In genomic region chr17:39792523-39793221, GRCh38 we compare ENCODE assay signal across 20 cellular contexts. TPM values are rescaled to one million over a fixed set of nuclear protein-coding genes. Genes with fewer than 3 reads are reported as not detected.
A peak's percentile ranks its signal among the peaks of the same experiment; 100 is the strongest.
DNase-seq lines count a peak whose midpoint lies in the region; ATAC-seq and TF ChIP-seq lines count a peak whose summit lies in the region.
"Had no signal": no experiment of that assay in that cellular context is flagged by ENCODE, and none has a peak within 500 bp of the region (broad histone marks: within the 10 kb centered on the region; RNA-seq: fewer than 3 reads in every experiment).

No MANE protein-coding gene starts in this region.

- no peak for TF ChIP-seq CTCF in HEK293 (tag by site-specific recombination; IDR thresholded peaks at IDR 0.05)
- TF ChIP-seq CTCF in natural killer cell (IDR thresholded peaks at IDR 0.05) = no peak
- no peak for TF ChIP-seq CTCF in mammary epithelial cell (conservative IDR thresholded peaks at IDR 0.05 in 1 of 2, IDR thresholded peaks at IDR 0.05 in 1 of 2; ENCODE audit: extremely low read depth in 1 of 2, insufficient read depth in 1 of 2, low read depth in 1 of 2, low read length in 2 of 2)

- H3K27ac ChIP-seq in HEK293 (ENCODE audit: extremely low read depth, low read depth, low read length) (no peak overlapping the region), mammary epithelial cell (ENCODE audit: insufficient read depth, low read depth, low read length) (no peak overlapping the region), aorta (ENCODE audit: low read depth in 1 of 2, low read length in 2 of 2) (no peak overlapping the region)
- H3K27ac ChIP-seq: adrenal gland, epithelial cell of prostate, gastroesophageal sphincter, lower lobe of right lung, neural progenitor cell had no signal

- CTCF ChIA-PET in HEK293 (lab: Yijun Ruan, JAX) (interaction anchor here (0.7 to 1.8 kb wide), 2 partner anchors 23 to 171 kb away, joined by 3 to 5 read pairs; no protein-coding TSS in a partner anchor), mammary epithelial cell (lab: Charles Lee; ENCODE audit: low non-redundant PET) (no interaction called here)

- no peak overlapping the region for H3K4me2 ChIP-seq in mammary epithelial cell (ENCODE audit: insufficient read depth, low read depth, low read length)
- H3K4me2 ChIP-seq: neural progenitor cell had no signal

- H3K4me1 ChIP-seq in HEK293 (ENCODE audit: control insufficient read depth, insufficient read depth, low read length) = peaks cover 7% of the 10 kb centered on the region
- peaks cover 4% of the 10 kb centered on the region for H3K4me1 ChIP-seq in mammary epithelial cell (ENCODE audit: insufficient read depth, low read length)
- H3K4me1 ChIP-seq in aorta (ENCODE audit: control insufficient read depth in 1 of 2, insufficient read depth in 2 of 2, low read length in 2 of 2) = no peaks in the 10 kb centered on the region
- H3K4me1 ChIP-seq: adrenal gland, gastroesophageal sphincter, lower lobe of right lung had no signal

- no peaks in the 10 kb centered on the region for H4K20me1 ChIP-seq in mammary epithelial cell (ENCODE audit: insufficient read depth, low read length)

- peaks cover 49% of the 10 kb centered on the region for H3K4me1 Mint-ChIP-seq in activated T-helper 1 cell treated with anti-CD3 and anti-CD28 coated beads, Interleukin-12 subunit alpha, Interleukin-12 subunit beta, Interleukin-2, Interleukin-4 antibody, amounts not matched to agents 30 ng/mL and 10 ng/mL and 1 ng/mL, durations not matched to agents 14 hours and 24 hours and 36 hours (ENCODE audit: low read depth)
- peaks cover 42 to 58% of the 10 kb centered on the region in 2 donors for H3K4me1 Mint-ChIP-seq in natural killer cell
- H3K4me1 Mint-ChIP-seq: neural progenitor cell had no signal

- H3K4me3 ChIP-seq in HEK293 (ENCODE audit: low read depth, low read length) (no peak overlapping the region), mammary epithelial cell (replicated peaks in 1 of 3; ENCODE audit: insufficient read depth in 1 of 3, low read depth in 2 of 3, low read length in 3 of 3) (no peak overlapping the region), aorta (ENCODE audit: low read length in 2 of 2) (no peak overlapping the region)
- H3K4me3 ChIP-seq: adrenal gland, gastroesophageal sphincter, lower lobe of right lung, neural progenitor cell had no signal

- H3K27me3 Mint-ChIP-seq in activated T-helper 1 cell treated with anti-CD3 and anti-CD28 coated beads, Interleukin-12 subunit alpha, Interleukin-12 subunit beta, Interleukin-2, Interleukin-4 antibody, amounts not matched to agents 30 ng/mL and 10 ng/mL and 1 ng/mL, durations not matched to agents 14 hours and 24 hours and 36 hours (ENCODE audit: insufficient read depth) = no peaks in the 10 kb centered on the region
- no peaks in the 10 kb centered on the region for H3K27me3 Mint-ChIP-seq in natural killer cell (ENCODE audit: low read depth in 2 of 2)

- H3K36me3 ChIP-seq in HEK293 (ENCODE audit: control insufficient read depth in 2 of 2, insufficient read depth in 1 of 2, low read length in 2 of 2) (no peaks in the 10 kb centered on the region), mammary epithelial cell (ENCODE audit: insufficient read depth, low read length) (no peaks in the 10 kb centered on the region), aorta (ENCODE audit: control insufficient read depth in 1 of 2, insufficient read depth in 2 of 2, low read length in 1 of 2) (no peaks in the 10 kb centered on the region)
- H3K36me3 ChIP-seq: adrenal gland, gastroesophageal sphincter, lower lobe of right lung, neural progenitor cell had no signal

- no peak for DNase-seq in activated CD4-positive, CD25-positive, alpha-beta regulatory T cell treated with anti-CD3 and anti-CD28 coated beads, Interleukin-2, amount 50 U/mL, for 72 hours
- no peak for DNase-seq in activated T-helper 1 cell treated with anti-CD3 and anti-CD28 coated beads, Interleukin-12 subunit alpha, Interleukin-12 subunit beta, Interleukin-2, Interleukin-4 antibody, amounts not matched to agents 30 ng/mL and 10 ng/mL and 1 ng/mL, durations not matched to agents 14 hours and 24 hours and 36 hours (ENCODE audit: low spot score)
- DNase-seq in natural killer cell (no peak), mammary epithelial cell (no peak), aorta (no peak)
- DNase-seq: adrenal gland, COR-L47, GDM1, lower lobe of right lung, NCI-H1930, NCI-H774, retina, T1000 had no signal

- peak; percentile 35 to 44 for ATAC-seq in activated CD4-positive, CD25-positive, alpha-beta regulatory T cell treated with anti-CD3 and anti-CD28 coated beads, Interleukin-2, amount 50 U/mL, for 24 hours
- no peak for ATAC-seq in natural killer cell
- ATAC-seq in aorta (ENCODE audit: low FRiP score) = no peak
- no peak for ATAC-seq in HG03039 (IDR thresholded peaks at IDR 0.05; ENCODE audit: unreplicated experiment)
- ATAC-seq: gastroesophageal sphincter, lower lobe of right lung had no signal

- H3K27me3 ChIP-seq in mammary epithelial cell (ENCODE audit: insufficient read depth, low read length) = peaks cover 13% of the 10 kb centered on the region
- H3K27me3 ChIP-seq in aorta (ENCODE audit: control insufficient read depth in 1 of 2, insufficient read depth in 2 of 2, low read length in 1 of 2) = no peaks in the 10 kb centered on the region
- H3K27me3 ChIP-seq: neural progenitor cell had no signal

- WGBS in mammary epithelial cell (ENCODE audit: low coverage, missing lambda C conversion rate) = 89% methylated on average over 10 of the region's 10 CpGs
- 81 to 84% methylated on average over 10 of the region's 10 CpGs for WGBS in aorta, 2 donors

- H3K9me3 ChIP-seq in HEK293 (ENCODE audit: control insufficient read depth, insufficient read depth, low read depth, low read length) = no peaks in the 10 kb centered on the region
- no peaks in the 10 kb centered on the region for H3K9me3 ChIP-seq in mammary epithelial cell (replicated peaks; ENCODE audit: insufficient read depth, low read length)
- no peaks in the 10 kb centered on the region for H3K9me3 ChIP-seq in aorta (ENCODE audit: control insufficient read depth, low read length)
- H3K9me3 ChIP-seq: adrenal gland, gastroesophageal sphincter, lower lobe of right lung had no signal

- no peaks in the 10 kb centered on the region for H3K79me2 ChIP-seq in mammary epithelial cell (ENCODE audit: insufficient read depth, low read length)

- H3K27ac Mint-ChIP-seq in activated T-helper 1 cell treated with anti-CD3 and anti-CD28 coated beads, Interleukin-12 subunit alpha, Interleukin-12 subunit beta, Interleukin-2, Interleukin-4 antibody, amounts not matched to agents 30 ng/mL and 10 ng/mL and 1 ng/mL, durations not matched to agents 14 hours and 24 hours and 36 hours = peak overlapping the region; percentile 87
- H3K27ac Mint-ChIP-seq in natural killer cell = peak overlapping the region; percentile 64 to 69
- H3K27ac Mint-ChIP-seq: neural progenitor cell had no signal

- H3K4me3 Mint-ChIP-seq in activated T-helper 1 cell treated with anti-CD3 and anti-CD28 coated beads, Interleukin-12 subunit alpha, Interleukin-12 subunit beta, Interleukin-2, Interleukin-4 antibody, amounts not matched to agents 30 ng/mL and 10 ng/mL and 1 ng/mL, durations not matched to agents 14 hours and 24 hours and 36 hours = peak overlapping the region; percentile 74
- peak overlapping the region; percentile 54 for H3K4me3 Mint-ChIP-seq in natural killer cell
- H3K4me3 Mint-ChIP-seq: neural progenitor cell had no signal

- no peak overlapping the region for H3K9ac ChIP-seq in mammary epithelial cell (ENCODE audit: insufficient read depth, low read length)
- H3K9ac ChIP-seq: neural progenitor cell had no signal

- peaks cover 27% of the 10 kb centered on the region for H3K36me3 Mint-ChIP-seq in activated T-helper 1 cell treated with anti-CD3 and anti-CD28 coated beads, Interleukin-12 subunit alpha, Interleukin-12 subunit beta, Interleukin-2, Interleukin-4 antibody, amounts not matched to agents 30 ng/mL and 10 ng/mL and 1 ng/mL, durations not matched to agents 14 hours and 24 hours and 36 hours (ENCODE audit: low read depth)
- H3K36me3 Mint-ChIP-seq in natural killer cell = peaks cover 14% of the 10 kb centered on the region
- H3K36me3 Mint-ChIP-seq: neural progenitor cell had no signal

- intact Hi-C loops in activated T-helper 1 cell treated with anti-CD3 and anti-CD28 coated beads, Interleukin-12 subunit alpha, Interleukin-12 subunit beta, Interleukin-2, Interleukin-4 antibody, amounts not matched to agents 30 ng/mL and 10 ng/mL and 1 ng/mL, durations not matched to agents 14 hours and 24 hours and 36 hours (cut with micrococcal nuclease) = loop anchor here (5.0 kb wide), 2 partner anchors 40 to 190 kb away; partner anchors contain the start of gene PSMD3
- intact Hi-C loops in natural killer cell (cut with micrococcal nuclease) = no loop called here
- intact Hi-C loops in mammary epithelial cell (cut with micrococcal nuclease) = no loop called here
- intact Hi-C loops in aorta (cut with DNase I) = no loop called here

- dilution Hi-C loops in mammary epithelial cell (cut with HindIII; ENCODE audit: low sequenced_read_pairs) = loop anchor here (5.0 kb wide), 1 partner anchor 160 kb away; no protein-coding TSS in a partner anchor

- no TSS peak for BruUV-seq in mammary epithelial cell (replicated peaks; lab: Mats Ljungman, UMichigan)

- H3K9me3 Mint-ChIP-seq in activated T-helper 1 cell treated with anti-CD3 and anti-CD28 coated beads, Interleukin-12 subunit alpha, Interleukin-12 subunit beta, Interleukin-2, Interleukin-4 antibody, amounts not matched to agents 30 ng/mL and 10 ng/mL and 1 ng/mL, durations not matched to agents 14 hours and 24 hours and 36 hours = no peaks in the 10 kb centered on the region
- no peaks in the 10 kb centered on the region for H3K9me3 Mint-ChIP-seq in natural killer cell
- H3K9me3 Mint-ChIP-seq: neural progenitor cell had no signal

- H2AFZ ChIP-seq in mammary epithelial cell (ENCODE audit: low read depth, low read length) = no peak overlapping the region
- H2AFZ ChIP-seq: neural progenitor cell had no signal

- POLR2A ChIA-PET in HEK293 (lab: Yijun Ruan, JAX) = no interaction called here

- in situ Hi-C loops in mammary epithelial cell (cut with MboI; ENCODE audit: low sequenced_read_pairs in 2 of 2) = no loop called here

TF ChIP-seq in HEK293, 187 proteins besides CTCF, POLR2A, EP300 and RAD21:
- TF ChIP-seq PRDM1 (tag by site-specific recombination; IDR thresholded peaks at IDR 0.05) (no peak), ZBTB17 (tag by site-specific recombination; IDR thresholded peaks at IDR 0.05) (peak; percentile 43; the same call in 1 of the 2 replicates)

RNA-seq across cellular contexts. Expression of gene GRB7, which starts 54.9 kb away (rescaled TPM):
- total RNA-seq in activated T-helper 1 cell treated with anti-CD3 and anti-CD28 coated beads, Interleukin-12 subunit alpha, Interleukin-12 subunit beta, Interleukin-2, Interleukin-4 antibody, amounts not matched to agents 30 ng/mL and 10 ng/mL and 1 ng/mL, durations not matched to agents 14 hours and 24 hours and 36 hours = 0.64 and 0.73 TPM in 2 replicates
- total RNA-seq in natural killer cell (under 1 TPM in 1 of 3 donors, not detected in 2; 0.27 TPM), mammary epithelial cell (10 to 100 TPM in 1 of 2 donors, 1 to 10 TPM in 1; 1.5 to 18.2 TPM), aorta (1 to 10 TPM in 1 of 2 donors, under 1 TPM in 1; 0.42 to 1.6 TPM)
- polyA plus RNA-seq in mammary epithelial cell (9.9 TPM), aorta (under 1 TPM; 0.23 to 0.75 TPM)
- 9.1 TPM for polyA minus RNA-seq in mammary epithelial cell
- total RNA-seq: M059J had no signal

Comparison
In these comparisons a context has a peak if more than half of its experiments do, and no peak if none do; other contexts are left out.
1. ATAC-seq: peak in activated CD4-positive, CD25-positive, alpha-beta regulatory T cell treated with anti-CD3 and anti-CD28 coated beads, Interleukin-2, amount 50 U/mL, for 24 hours (2 of 2); none in natural killer cell (0 of 3), aorta (single experiment) and HG03039 (single experiment).